8 cellular contexts compared by ENCODE assay signal in genomic region chr14:69152944-69153847, GRCh38. TPM values are rescaled to one million over a fixed set of nuclear protein-coding genes. Genes with fewer than 3 reads are reported as not detected.
DNase-seq lines count a peak whose midpoint lies in the region; ATAC-seq and TF ChIP-seq lines count a peak whose summit lies in the region.

Gene DCAF5, minus strand, starts transcription at chr14:69153119. Its CDS starts 141 bp downstream, at chr14:69152978.

- H3K27me3 Mint-ChIP-seq in activated CD4-positive, alpha-beta T cell treated with anti-CD3 and anti-CD28 coated beads for 36 hours, result no peaks in the 10 kb centered on the region
- no peaks in the 10 kb centered on the region for H3K27me3 Mint-ChIP-seq in chondrocyte (ENCODE audit: low read depth)

- H3K9me3 Mint-ChIP-seq in activated CD4-positive, alpha-beta T cell treated with anti-CD3 and anti-CD28 coated beads for 36 hours (ENCODE audit: low read depth), result no peaks in the 10 kb centered on the region
- no peaks in the 10 kb centered on the region for H3K9me3 Mint-ChIP-seq in chondrocyte (ENCODE audit: low read depth)

- TF ChIP-seq CTCF in chondrocyte (IDR thresholded peaks at IDR 0.05), result peak; percentile 15

- intact Hi-C loops in activated CD4-positive, alpha-beta T cell treated with anti-CD3 and anti-CD28 coated beads for 36 hours (cut with DNase I, micrococcal nuclease), result loop anchor here (1.0 to 5.0 kb wide), 12 partner anchors 24 to 1536 kb away; partner anchors contain the start of genes ERH (in 2 of the 2), EXD2 (in 2 of the 2), SLC39A9 (in 2 of the 2) and ACTN1 (in 1 of the 2)

- H3K36me3 Mint-ChIP-seq in activated CD4-positive, alpha-beta T cell treated with anti-CD3 and anti-CD28 coated beads for 36 hours (ENCODE audit: low read depth), result peaks cover 16% of the 10 kb centered on the region
- H3K36me3 Mint-ChIP-seq in chondrocyte (ENCODE audit: low read depth), result peaks cover 4% of the 10 kb centered on the region

- CTCF ChIA-PET in activated CD4-positive, alpha-beta T cell treated with anti-CD3 and anti-CD28 coated beads for 36 hours (lab: Charles Lee), result interaction anchor here (0.6 to 4.3 kb wide), 4 partner anchors 22 to 1145 kb away, joined by 3 to 81 read pairs (median 4); no protein-coding TSS in a partner anchor

- ATAC-seq in HG03439 (IDR thresholded peaks at IDR 0.05; ENCODE audit: unreplicated experiment), result peak; percentile 76
- peak; percentile 93 for ATAC-seq in activated CD4-positive, alpha-beta T cell treated with anti-CD3 and anti-CD28 coated beads for 36 hours

- H3K4me1 Mint-ChIP-seq in activated CD4-positive, alpha-beta T cell treated with anti-CD3 and anti-CD28 coated beads for 36 hours, result peaks cover 31% of the 10 kb centered on the region
- H3K4me1 Mint-ChIP-seq in chondrocyte (ENCODE audit: low read depth), result peaks cover 42% of the 10 kb centered on the region

- peak; percentile 85 to 89 for DNase-seq in AML-193 (lab: John Stamatoyannopoulos, UW)
- DNase-seq in NCI-H524 (lab: John Stamatoyannopoulos, UW), result peak; percentile 91 to 94
- DNase-seq in activated CD4-positive, alpha-beta T cell treated with anti-CD3 and anti-CD28 coated beads for 36 hours, result peak; percentile 96
- DNase-seq in chondrocyte (ENCODE audit: low spot score), result peak; percentile 95
- DNase-seq in kidney glomerular epithelial cell (lab: John Stamatoyannopoulos, UW), result peak; percentile 87
- peak; percentile 88 to 89 for DNase-seq in stimulated activated CD4-positive, alpha-beta T cell treated with anti-CD3 and anti-CD28 coated beads, Interleukin-15, amount 100 ng/mL, for 48 hours (ENCODE audit: low read depth in 2 of 2)

- peak within 1 kb of the TSS; percentile 92 for H3K27ac Mint-ChIP-seq in activated CD4-positive, alpha-beta T cell treated with anti-CD3 and anti-CD28 coated beads for 36 hours
- H3K27ac Mint-ChIP-seq in chondrocyte (ENCODE audit: unreplicated experiment), result peak within 1 kb of the TSS; percentile 92

- peak; percentile 77 for TF ChIP-seq POLR2A in GM19193 (IDR thresholded peaks at IDR 0.05; ENCODE audit: extremely low read depth, insufficient read depth, insufficient read length)

- peak within 1 kb of the TSS; percentile 83 for H3K4me3 Mint-ChIP-seq in activated CD4-positive, alpha-beta T cell treated with anti-CD3 and anti-CD28 coated beads for 36 hours
- H3K4me3 Mint-ChIP-seq in chondrocyte (ENCODE audit: unreplicated experiment), result peak within 1 kb of the TSS; percentile 92

- POLR2A ChIA-PET in activated CD4-positive, alpha-beta T cell treated with anti-CD3 and anti-CD28 coated beads for 36 hours (lab: Charles Lee), result interaction anchor here (0.5 kb wide), 1 partner anchor 33 kb away, joined by 3 read pairs; no protein-coding TSS in a partner anchor

RNA-seq across cellular contexts. Expression of gene DCAF5, which starts in this region (rescaled TPM):
- 10 to 100 TPM; 34.1 to 38.7 TPM for total RNA-seq in activated CD4-positive, alpha-beta T cell treated with anti-CD3 and anti-CD28 coated beads for 36 hours
- 48.1 to 56.9 TPM (median 48.3 TPM) in 3 replicates for total RNA-seq in chondrocyte

Comparison
In these comparisons a context has a peak if more than half of its experiments do, and no peak if none do; other contexts are left out.
1. Peak in every context shown above with its lines: DNase-seq and ATAC-seq.